ENCODE assay signal across 22 cellular contexts in the genomic region with DNA sequence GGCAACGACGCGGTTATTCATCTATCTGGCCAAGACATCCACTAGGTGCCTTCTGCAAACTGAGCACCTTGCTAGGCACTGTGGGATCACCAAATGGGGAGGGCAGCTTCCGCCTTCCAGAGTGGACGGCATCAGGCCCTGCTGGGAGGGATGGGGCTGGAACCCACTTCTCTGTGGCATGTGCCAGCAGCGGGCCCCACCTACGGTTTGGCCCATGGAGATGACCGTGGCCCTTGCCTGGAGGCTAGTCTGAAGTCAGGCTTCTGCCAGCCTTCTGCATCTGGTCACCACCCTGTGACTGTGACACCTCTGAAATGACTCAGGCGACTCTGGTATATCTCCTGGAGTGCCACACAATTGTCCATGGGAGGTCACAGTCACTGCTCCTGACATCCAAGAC. TPM values are rescaled to one million over a fixed set of nuclear protein-coding genes. Genes with fewer than 3 reads are reported as not detected.
"Had no signal": no experiment of that assay in that cellular context is flagged by ENCODE, and none has a peak within 500 bp of the region (broad histone marks: within the 10 kb centered on the region; RNA-seq: fewer than 3 reads in every experiment).

No MANE protein-coding gene starts in this region.

- H3K27ac ChIP-seq: colonic mucosa, esophagus muscularis mucosa, left ventricle myocardium inferior, neural progenitor cell, sigmoid colon, transverse colon, uterus, VCaP had no signal

- H3K4me3 Mint-ChIP-seq: activated CD4-positive, alpha-beta memory T cell treated with anti-CD3 and anti-CD28 coated beads, Interleukin-2, amount 10 ng/mL, durations not matched to agents 7 days and 5 days; activated CD4-positive, alpha-beta T cell treated with anti-CD3 and anti-CD28 coated beads, Interleukin-2, amount 10 ng/mL, durations not matched to agents 24 days and 14 days; activated naive CD4-positive, alpha-beta T cell treated with anti-CD3 and anti-CD28 coated beads for 36 hours; activated naive CD8-positive, alpha-beta T cell treated with anti-CD3 and anti-CD28 coated beads, Interleukin-2, amount 10 ng/mL, durations not matched to agents 7 days and 5 days; activated T-cell treated with anti-CD3 and anti-CD28 coated beads, Interleukin-2, amount 50 U/mL, for 72 hours; naive thymus-derived CD4-positive, alpha-beta T cell; neural progenitor cell; stimulated activated naive B cell treated with anti-CD40 and anti-IgM and Interleukin-4, amounts not matched to agents 10 μg/mL and 1 μg/mL and 100 μg/mL, for 72 hours had no signal

- H3K9me3 Mint-ChIP-seq: activated CD4-positive, alpha-beta memory T cell treated with anti-CD3 and anti-CD28 coated beads, Interleukin-2, amount 10 ng/mL, durations not matched to agents 7 days and 5 days; activated CD4-positive, alpha-beta T cell treated with anti-CD3 and anti-CD28 coated beads, Interleukin-2, amount 10 ng/mL, durations not matched to agents 24 days and 14 days; activated naive CD4-positive, alpha-beta T cell treated with anti-CD3 and anti-CD28 coated beads for 36 hours; activated naive CD8-positive, alpha-beta T cell treated with anti-CD3 and anti-CD28 coated beads, Interleukin-2, amount 10 ng/mL, durations not matched to agents 7 days and 5 days; activated T-cell treated with anti-CD3 and anti-CD28 coated beads, Interleukin-2, amount 50 U/mL, for 72 hours; naive thymus-derived CD4-positive, alpha-beta T cell; stimulated activated naive B cell treated with anti-CD40 and anti-IgM and Interleukin-4, amounts not matched to agents 10 μg/mL and 1 μg/mL and 100 μg/mL, for 72 hours had no signal

- H3K4me2 ChIP-seq: neural progenitor cell, smooth muscle cell had no signal

- H3K9me3 ChIP-seq: colonic mucosa, left ventricle myocardium inferior, sigmoid colon, transverse colon, uterus had no signal

- DNase-seq: activated CD4-positive, alpha-beta memory T cell treated with anti-CD3 and anti-CD28 coated beads, Interleukin-2, amount 10 ng/mL, durations not matched to agents 7 days and 5 days; activated CD4-positive, alpha-beta T cell treated with anti-CD3 and anti-CD28 coated beads, Interleukin-2, amount 10 ng/mL, durations not matched to agents 24 days and 14 days; activated effector memory CD4-positive, alpha-beta T cell treated with Interleukin-2 at 50 U/mL for 16 hours; activated naive CD4-positive, alpha-beta T cell treated with anti-CD3 and anti-CD28 coated beads for 36 hours; activated naive CD8-positive, alpha-beta T cell treated with anti-CD3 and anti-CD28 coated beads, Interleukin-2, amount 10 ng/mL, durations not matched to agents 7 days and 5 days; activated T-cell treated with anti-CD3 and anti-CD28 coated beads, Interleukin-2, amount 50 U/mL, for 72 hours; amniotic stem cell; colonic mucosa; glutamatergic neuron; hippocampal formation; kidney glomerular epithelial cell; left ventricle myocardium inferior; naive thymus-derived CD4-positive, alpha-beta T cell; sigmoid colon; stimulated activated CD4-positive, alpha-beta T cell treated with anti-CD3 and anti-CD28 coated beads, Interleukin-15, amount 100 ng/mL, for 24 hours; stimulated activated naive B cell treated with anti-CD40 and anti-IgM and Interleukin-4, amounts not matched to agents 10 μg/mL and 1 μg/mL and 100 μg/mL, for 72 hours; transverse colon; uterus had no signal

- H3K27me3 ChIP-seq: colonic mucosa, esophagus muscularis mucosa, neural progenitor cell, sigmoid colon, transverse colon, uterus had no signal

- H3K4me3 ChIP-seq: colonic mucosa, esophagus muscularis mucosa, left ventricle myocardium inferior, neural progenitor cell, sigmoid colon, smooth muscle cell, transverse colon, uterus had no signal

- H3K27ac Mint-ChIP-seq: activated CD4-positive, alpha-beta memory T cell treated with anti-CD3 and anti-CD28 coated beads, Interleukin-2, amount 10 ng/mL, durations not matched to agents 7 days and 5 days; activated CD4-positive, alpha-beta T cell treated with anti-CD3 and anti-CD28 coated beads, Interleukin-2, amount 10 ng/mL, durations not matched to agents 24 days and 14 days; activated naive CD4-positive, alpha-beta T cell treated with anti-CD3 and anti-CD28 coated beads for 36 hours; activated naive CD8-positive, alpha-beta T cell treated with anti-CD3 and anti-CD28 coated beads, Interleukin-2, amount 10 ng/mL, durations not matched to agents 7 days and 5 days; activated T-cell treated with anti-CD3 and anti-CD28 coated beads, Interleukin-2, amount 50 U/mL, for 72 hours; naive thymus-derived CD4-positive, alpha-beta T cell; neural progenitor cell; stimulated activated naive B cell treated with anti-CD40 and anti-IgM and Interleukin-4, amounts not matched to agents 10 μg/mL and 1 μg/mL and 100 μg/mL, for 72 hours had no signal

- H2AFZ ChIP-seq: neural progenitor cell had no signal

- H3K4me1 Mint-ChIP-seq: activated naive CD8-positive, alpha-beta T cell treated with anti-CD3 and anti-CD28 coated beads, Interleukin-2, amount 10 ng/mL, durations not matched to agents 7 days and 5 days; neural progenitor cell had no signal

- H3K36me3 ChIP-seq: neural progenitor cell, transverse colon, uterus had no signal

- H3K4me1 ChIP-seq: colonic mucosa, neural progenitor cell, sigmoid colon, transverse colon, uterus had no signal

- H3K27me3 Mint-ChIP-seq: activated CD4-positive, alpha-beta memory T cell treated with anti-CD3 and anti-CD28 coated beads, Interleukin-2, amount 10 ng/mL, durations not matched to agents 7 days and 5 days; activated CD4-positive, alpha-beta T cell treated with anti-CD3 and anti-CD28 coated beads, Interleukin-2, amount 10 ng/mL, durations not matched to agents 24 days and 14 days; activated naive CD8-positive, alpha-beta T cell treated with anti-CD3 and anti-CD28 coated beads, Interleukin-2, amount 10 ng/mL, durations not matched to agents 7 days and 5 days; naive thymus-derived CD4-positive, alpha-beta T cell; stimulated activated naive B cell treated with anti-CD40 and anti-IgM and Interleukin-4, amounts not matched to agents 10 μg/mL and 1 μg/mL and 100 μg/mL, for 72 hours had no signal

RNA-seq across cellular contexts. Expression of gene SRPK3, which starts 20.8 kb away (rescaled TPM):
- total RNA-seq: activated CD4-positive, alpha-beta memory T cell treated with anti-CD3 and anti-CD28 coated beads, Interleukin-2, amount 10 ng/mL, durations not matched to agents 7 days and 5 days; activated CD4-positive, alpha-beta T cell treated with anti-CD3 and anti-CD28 coated beads, Interleukin-2, amount 10 ng/mL, durations not matched to agents 24 days and 14 days; activated naive CD4-positive, alpha-beta T cell treated with anti-CD3 and anti-CD28 coated beads for 36 hours; activated naive CD8-positive, alpha-beta T cell treated with anti-CD3 and anti-CD28 coated beads, Interleukin-2, amount 10 ng/mL, durations not matched to agents 7 days and 5 days; activated T-cell treated with anti-CD3 and anti-CD28 coated beads, Interleukin-2, amount 50 U/mL, for 72 hours; naive thymus-derived CD4-positive, alpha-beta T cell; smooth muscle cell had no signal
